Comparison of ENCODE assay signal across 15 cellular contexts in the genomic region with DNA sequence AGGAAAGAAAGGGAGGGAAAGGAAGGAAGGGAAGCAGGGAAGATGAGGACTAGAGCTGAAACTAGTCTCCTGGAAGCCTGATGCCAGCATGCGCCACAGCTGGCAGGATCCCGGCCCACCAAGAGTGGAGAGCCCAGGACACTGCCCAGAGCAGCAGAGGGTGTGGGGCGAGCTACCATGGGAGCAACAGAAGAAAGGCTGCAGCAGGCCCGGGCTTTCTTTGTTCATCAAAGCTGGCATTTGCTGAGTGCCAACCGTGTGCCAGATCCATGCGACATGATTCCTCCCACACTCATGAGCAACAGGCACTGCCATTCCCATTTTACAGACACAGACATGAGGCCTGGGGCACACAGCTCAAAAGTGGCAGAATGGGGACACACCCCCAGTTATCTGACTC.
DNase-seq lines count a peak whose midpoint lies in the region; ATAC-seq and TF ChIP-seq lines count a peak whose summit lies in the region.
"Had no signal": no experiment of that assay in that cellular context is flagged by ENCODE, and none has a peak within 500 bp of the region (broad histone marks: within the 10 kb centered on the region; RNA-seq: fewer than 3 reads in every experiment).

No MANE protein-coding gene starts in this region.

- no peak overlapping the region for H3K4ac ChIP-seq in neuronal stem cell (ENCODE audit: low read length)

- H2AK5ac ChIP-seq in neuronal stem cell (ENCODE audit: low read depth, low read length), result peak overlapping the region; percentile 36

- H3K4me3 Mint-ChIP-seq in IgD-negative memory B cell (no peak overlapping the region), endothelial cell (ENCODE audit: unreplicated experiment) (no peak overlapping the region), HFFc6 (no peak overlapping the region)
- H3K4me3 Mint-ChIP-seq in activated CD8-positive, alpha-beta memory T cell treated with anti-CD3 and anti-CD28 coated beads, Interleukin-2, amount 10 ng/mL, durations not matched to agents 7 days and 5 days, result no peak overlapping the region

- H3K27me3 ChIP-seq in BLaER1 (no peaks in the 10 kb centered on the region), neuronal stem cell (ENCODE audit: control insufficient read depth in 3 of 3, insufficient read depth in 3 of 3, low read depth in 1 of 3, low read length in 3 of 3) (no peaks in the 10 kb centered on the region)
- H3K27me3 ChIP-seq: BE2C, pancreas had no signal

- peak overlapping the region; percentile 75 for H3K18ac ChIP-seq in neuronal stem cell (ENCODE audit: low read length)

- H3K4me2 ChIP-seq in BLaER1 (peak overlapping the region; percentile 66), neuronal stem cell (ENCODE audit: insufficient read depth, low read length, poor library complexity, severe bottlenecking) (no peak overlapping the region)

- ATAC-seq in activated CD8-positive, alpha-beta memory T cell treated with anti-CD3 and anti-CD28 coated beads, Interleukin-2, amount 10 ng/mL, durations not matched to agents 7 days and 5 days, result no peak
- ATAC-seq in HG03095 (IDR thresholded peaks at IDR 0.05; ENCODE audit: unreplicated experiment), result no peak
- ATAC-seq: pancreas had no signal

- H3K9ac ChIP-seq in BLaER1 (0 out of 2 replicates have a peak overlapping the region, but pooled peaks have one; percentile 43), neuronal stem cell (ENCODE audit: low read depth, low read length, poor library complexity) (no peak overlapping the region)

- no peak overlapping the region for H3K23ac ChIP-seq in neuronal stem cell (ENCODE audit: low read depth, low read length, poor library complexity)

- H3K4me3 ChIP-seq in BLaER1 (no peak overlapping the region), neuronal stem cell (ENCODE audit: low read length in 2 of 2) (no peak overlapping the region)
- H3K4me3 ChIP-seq: coronary artery, pancreas, SK-N-MC had no signal

- no peak overlapping the region for H2BK15ac ChIP-seq in neuronal stem cell (ENCODE audit: low read length)

- no peaks in the 10 kb centered on the region for H3K9me3 ChIP-seq in BLaER1
- no peaks in the 10 kb centered on the region for H3K9me3 ChIP-seq in neuronal stem cell (replicated peaks in 1 of 2; ENCODE audit: control insufficient read depth in 2 of 2, insufficient read depth in 1 of 2, low read depth in 1 of 2, low read length in 2 of 2)
- H3K9me3 ChIP-seq: BE2C, pancreas had no signal

- H2BK12ac ChIP-seq in neuronal stem cell (ENCODE audit: low read length), result no peak overlapping the region

- peaks cover 23 to 50% (median 34%) of the 10 kb centered on the region in 3 donors for H3K4me1 Mint-ChIP-seq in IgD-negative memory B cell
- H3K4me1 Mint-ChIP-seq in endothelial cell (ENCODE audit: unreplicated experiment), result peaks cover 15% of the 10 kb centered on the region
- H3K4me1 Mint-ChIP-seq in activated CD8-positive, alpha-beta memory T cell treated with anti-CD3 and anti-CD28 coated beads, Interleukin-2, amount 10 ng/mL, durations not matched to agents 7 days and 5 days, result peaks cover 78% of the 10 kb centered on the region
- peaks cover 13% of the 10 kb centered on the region for H3K4me1 Mint-ChIP-seq in HFFc6 (ENCODE audit: low read depth)

- peak overlapping the region; percentile 45 for H2BK5ac ChIP-seq in neuronal stem cell (ENCODE audit: low read length)

- H3K36me3 Mint-ChIP-seq in IgD-negative memory B cell, result peaks cover 5% of the 10 kb centered on the region
- H3K36me3 Mint-ChIP-seq in endothelial cell (ENCODE audit: low read depth, unreplicated experiment), result peaks cover 3% of the 10 kb centered on the region
- H3K36me3 Mint-ChIP-seq in activated CD8-positive, alpha-beta memory T cell treated with anti-CD3 and anti-CD28 coated beads, Interleukin-2, amount 10 ng/mL, durations not matched to agents 7 days and 5 days, result peaks cover 26% of the 10 kb centered on the region
- H3K36me3 Mint-ChIP-seq in HFFc6 (ENCODE audit: low read depth), result peaks cover 3% of the 10 kb centered on the region

- WGBS in neuronal stem cell (ENCODE audit: extremely low coverage in 2 of 2, insufficient read length in 2 of 2, insufficient replicate concordance in 1 of 2), 2 donors, result no CpG with 5 or more reads among the region's 6 CpGs

- peaks cover 100% of the 10 kb centered on the region for H4K20me1 ChIP-seq in BLaER1

- CTCF ChIA-PET in activated CD8-positive, alpha-beta memory T cell treated with anti-CD3 and anti-CD28 coated beads, Interleukin-2, amount 10 ng/mL, durations not matched to agents 7 days and 5 days (lab: Charles Lee), result interaction anchor here (0.9 to 2.3 kb wide), 3 partner anchors 10 to 66 kb away, joined by 3 to 7 read pairs (median 3); no protein-coding TSS in a partner anchor

- no peaks in the 10 kb centered on the region for H3K27me3 Mint-ChIP-seq in IgD-negative memory B cell
- peaks cover 17% of the 10 kb centered on the region for H3K27me3 Mint-ChIP-seq in endothelial cell (ENCODE audit: unreplicated experiment)
- no peaks in the 10 kb centered on the region for H3K27me3 Mint-ChIP-seq in activated CD8-positive, alpha-beta memory T cell treated with anti-CD3 and anti-CD28 coated beads, Interleukin-2, amount 10 ng/mL, durations not matched to agents 7 days and 5 days
- H3K27me3 Mint-ChIP-seq in HFFc6 (ENCODE audit: insufficient read depth), result no peaks in the 10 kb centered on the region; the same call in 1 of the 2 replicates

- peak overlapping the region in 2 of 3 donors; percentile 59 to 79 for H3K27ac Mint-ChIP-seq in IgD-negative memory B cell
- H3K27ac Mint-ChIP-seq in endothelial cell (ENCODE audit: unreplicated experiment), result peak overlapping the region; percentile 83
- no peak overlapping the region for H3K27ac Mint-ChIP-seq in activated CD8-positive, alpha-beta memory T cell treated with anti-CD3 and anti-CD28 coated beads, Interleukin-2, amount 10 ng/mL, durations not matched to agents 7 days and 5 days
- no peak overlapping the region; the same call in 1 of the 2 replicates for H3K27ac Mint-ChIP-seq in HFFc6

- H2BK120ac ChIP-seq in neuronal stem cell (ENCODE audit: low read depth, low read length), result no peak overlapping the region

- H3K9me3 Mint-ChIP-seq in IgD-negative memory B cell (no peaks in the 10 kb centered on the region), endothelial cell (ENCODE audit: unreplicated experiment) (no peaks in the 10 kb centered on the region), HFFc6 (no peaks in the 10 kb centered on the region)
- no peaks in the 10 kb centered on the region for H3K9me3 Mint-ChIP-seq in activated CD8-positive, alpha-beta memory T cell treated with anti-CD3 and anti-CD28 coated beads, Interleukin-2, amount 10 ng/mL, durations not matched to agents 7 days and 5 days (ENCODE audit: low read depth)

- H3K27ac ChIP-seq in BLaER1 (peak overlapping the region; percentile 63), neuronal stem cell (replicated peaks; ENCODE audit: low read length) (no peak overlapping the region)
- H3K27ac ChIP-seq: pancreas, SK-N-MC, VCaP had no signal

- in situ Hi-C loops in KBM-7 (cut with MboI; ENCODE audit: low pct_unique_long_range_greater_than_20kb, low sequenced_read_pairs), result no loop called here

- peaks cover 84% of the 10 kb centered on the region for H3K36me3 ChIP-seq in BLaER1
- H3K36me3 ChIP-seq in neuronal stem cell (replicated peaks in 1 of 2; ENCODE audit: control insufficient read depth in 2 of 2, insufficient read depth in 2 of 2, low read length in 2 of 2), result peaks cover 1 to 55% of the 10 kb centered on the region in 2 donors
- H3K36me3 ChIP-seq: pancreas had no signal

- H3K4me1 ChIP-seq in BLaER1 (peaks cover 99% of the 10 kb centered on the region), neuronal stem cell (ENCODE audit: control insufficient read depth in 2 of 2, insufficient read depth in 1 of 2, low read depth in 1 of 2, low read length in 2 of 2) (peaks cover 23 to 45% of the 10 kb centered on the region in 2 donors)
- H3K4me1 ChIP-seq: pancreas had no signal

- H2AFZ ChIP-seq in neuronal stem cell (ENCODE audit: low read length), result no peak overlapping the region

- peaks cover 15% of the 10 kb centered on the region for H3K79me1 ChIP-seq in neuronal stem cell (ENCODE audit: low read depth, low read length)

- no peak for TF ChIP-seq CTCF in endothelial cell (IDR thresholded peaks at IDR 0.05; ENCODE audit: unreplicated experiment)
- TF ChIP-seq CTCF in HFFc6 (IDR thresholded peaks at IDR 0.05), result no peak

- no peak overlapping the region for H4K91ac ChIP-seq in neuronal stem cell (ENCODE audit: low read depth, low read length, poor library complexity)

- DNase-seq in endothelial cell (ENCODE audit: low spot score) (no peak), neuronal stem cell (ENCODE audit: low spot score) (no peak), KBM-7 (no peak), HFFc6 (no peak)
- no peak for DNase-seq in activated CD8-positive, alpha-beta memory T cell treated with anti-CD3 and anti-CD28 coated beads, Interleukin-2, amount 10 ng/mL, durations not matched to agents 7 days and 5 days
- DNase-seq: activated CD8-positive, alpha-beta memory T cell treated with anti-CD3 and anti-CD28 coated beads, Interleukin-2, amount 50 U/mL, for 48 hours; BE2C; NCI-H2227 treated with DMSO at 0.1 percent for 48 hours had no signal

- H3K14ac ChIP-seq in neuronal stem cell (ENCODE audit: low read length), result no peak overlapping the region

- no peak overlapping the region for H4K8ac ChIP-seq in neuronal stem cell (ENCODE audit: low read depth, low read length)

Comparison
In these comparisons a context has a peak if more than half of its experiments do, and no peak if none do; other contexts are left out.
1. H3K27ac Mint-ChIP-seq: peak in IgD-negative memory B cell (2 of 3) and endothelial cell (single experiment); none in activated CD8-positive, alpha-beta memory T cell treated with anti-CD3 and anti-CD28 coated beads, Interleukin-2, amount 10 ng/mL, durations not matched to agents 7 days and 5 days (single experiment) and HFFc6 (single experiment).